In genomic region chr17:81061027-81061426, GRCh38 we compare ENCODE assay signal across 26 cellular contexts.
"Had no signal": no experiment of that assay in that cellular context is flagged by ENCODE, and none has a peak within 500 bp of the region (broad histone marks: within the 10 kb centered on the region; RNA-seq: fewer than 3 reads in every experiment).

No MANE protein-coding gene starts in this region.

- H3K4me1 Mint-ChIP-seq: activated CD4-positive, alpha-beta T cell treated with anti-CD3 and anti-CD28 coated beads, Interleukin-2, amount 10 ng/mL, durations not matched to agents 7 days and 5 days; activated naive CD4-positive, alpha-beta T cell treated with anti-CD3 and anti-CD28 coated beads, Interleukin-2, amount 10 ng/mL, durations not matched to agents 7 days and 5 days; activated naive CD8-positive, alpha-beta T cell treated with anti-CD3 and anti-CD28 coated beads, Interleukin-2, amount 10 ng/mL, durations not matched to agents 7 days and 5 days; natural killer cell had no signal

- H3K27me3 Mint-ChIP-seq: activated CD4-positive, alpha-beta T cell treated with anti-CD3 and anti-CD28 coated beads, Interleukin-2, amount 10 ng/mL, durations not matched to agents 7 days and 5 days; activated naive CD8-positive, alpha-beta T cell treated with anti-CD3 and anti-CD28 coated beads, Interleukin-2, amount 10 ng/mL, durations not matched to agents 7 days and 5 days; activated T-cell treated with anti-CD3 and anti-CD28 coated beads, Interleukin-2, amount 50 U/mL, for 24 hours; stimulated activated naive CD8-positive, alpha-beta T cell treated with anti-CD3 and anti-CD28 coated beads, Interleukin-15, amount 100 ng/mL, for 72 hours had no signal

- H3K9me3 Mint-ChIP-seq: activated CD4-positive, alpha-beta memory T cell treated with anti-CD3 and anti-CD28 coated beads, Interleukin-2, amount 10 ng/mL, durations not matched to agents 7 days and 5 days; activated CD4-positive, alpha-beta T cell treated with anti-CD3 and anti-CD28 coated beads, Interleukin-2, amount 10 ng/mL, durations not matched to agents 7 days and 5 days; activated naive CD4-positive, alpha-beta T cell treated with anti-CD3 and anti-CD28 coated beads, Interleukin-2, amount 10 ng/mL, durations not matched to agents 7 days and 5 days; activated naive CD8-positive, alpha-beta T cell treated with anti-CD3 and anti-CD28 coated beads, Interleukin-2, amount 10 ng/mL, durations not matched to agents 7 days and 5 days; activated T-cell treated with anti-CD3 and anti-CD28 coated beads, Interleukin-2, amount 50 U/mL, for 24 hours; endodermal cell; natural killer cell; stimulated activated effector memory CD8-positive, alpha-beta T cell treated with anti-CD3 and anti-CD28 coated beads, Interleukin-12 subunit alpha, Interleukin-12 subunit beta, amount 100 ng/mL, for 72 hours; stimulated activated naive CD8-positive, alpha-beta T cell treated with anti-CD3 and anti-CD28 coated beads, Interleukin-15, amount 100 ng/mL, for 72 hours; T-helper 1 cell treated with Interleukin-12 subunit alpha and Interleukin-12 subunit beta and Interleukin-4 antibody, amounts not matched to agents 30 μg/mL and 1 μg/mL, for 36 hours; WTC11 had no signal

- H3K36me3 Mint-ChIP-seq: activated naive CD4-positive, alpha-beta T cell treated with anti-CD3 and anti-CD28 coated beads, Interleukin-2, amount 10 ng/mL, durations not matched to agents 7 days and 5 days; activated naive CD8-positive, alpha-beta T cell treated with anti-CD3 and anti-CD28 coated beads, Interleukin-2, amount 10 ng/mL, durations not matched to agents 7 days and 5 days; natural killer cell; stimulated activated effector memory CD8-positive, alpha-beta T cell treated with anti-CD3 and anti-CD28 coated beads, Interleukin-12 subunit alpha, Interleukin-12 subunit beta, amount 100 ng/mL, for 72 hours; WTC11 had no signal

- H3K4me3 Mint-ChIP-seq: activated CD4-positive, alpha-beta memory T cell treated with anti-CD3 and anti-CD28 coated beads, Interleukin-2, amount 10 ng/mL, durations not matched to agents 7 days and 5 days; activated CD4-positive, alpha-beta T cell treated with anti-CD3 and anti-CD28 coated beads, Interleukin-2, amount 10 ng/mL, durations not matched to agents 7 days and 5 days; activated naive CD4-positive, alpha-beta T cell treated with anti-CD3 and anti-CD28 coated beads, Interleukin-2, amount 10 ng/mL, durations not matched to agents 7 days and 5 days; activated naive CD8-positive, alpha-beta T cell treated with anti-CD3 and anti-CD28 coated beads, Interleukin-2, amount 10 ng/mL, durations not matched to agents 7 days and 5 days; activated T-cell treated with anti-CD3 and anti-CD28 coated beads, Interleukin-2, amount 50 U/mL, for 24 hours; endodermal cell; natural killer cell; stimulated activated effector memory CD8-positive, alpha-beta T cell treated with anti-CD3 and anti-CD28 coated beads, Interleukin-12 subunit alpha, Interleukin-12 subunit beta, amount 100 ng/mL, for 72 hours; stimulated activated naive CD8-positive, alpha-beta T cell treated with anti-CD3 and anti-CD28 coated beads, Interleukin-15, amount 100 ng/mL, for 72 hours; T-helper 1 cell treated with Interleukin-12 subunit alpha and Interleukin-12 subunit beta and Interleukin-4 antibody, amounts not matched to agents 30 μg/mL and 1 μg/mL, for 36 hours; WTC11 had no signal

- H3K4me3 ChIP-seq: ascending aorta, right lobe of liver, tibial artery had no signal

- ATAC-seq: left ventricle myocardium superior; natural killer cell; right lobe of liver; stimulated activated effector memory CD8-positive, alpha-beta T cell treated with anti-CD3 and anti-CD28 coated beads, Interleukin-12 subunit alpha, Interleukin-12 subunit beta, amount 100 ng/mL, for 72 hours; stimulated activated naive CD8-positive, alpha-beta T cell treated with anti-CD3 and anti-CD28 coated beads, Interleukin-15, amount 100 ng/mL, for 72 hours; WTC11 had no signal

- H3K27ac Mint-ChIP-seq: activated CD4-positive, alpha-beta memory T cell treated with anti-CD3 and anti-CD28 coated beads, Interleukin-2, amount 10 ng/mL, durations not matched to agents 7 days and 5 days; activated CD4-positive, alpha-beta T cell treated with anti-CD3 and anti-CD28 coated beads, Interleukin-2, amount 10 ng/mL, durations not matched to agents 7 days and 5 days; activated naive CD4-positive, alpha-beta T cell treated with anti-CD3 and anti-CD28 coated beads, Interleukin-2, amount 10 ng/mL, durations not matched to agents 7 days and 5 days; activated naive CD8-positive, alpha-beta T cell treated with anti-CD3 and anti-CD28 coated beads, Interleukin-2, amount 10 ng/mL, durations not matched to agents 7 days and 5 days; activated T-cell treated with anti-CD3 and anti-CD28 coated beads, Interleukin-2, amount 50 U/mL, for 24 hours; natural killer cell; stimulated activated effector memory CD8-positive, alpha-beta T cell treated with anti-CD3 and anti-CD28 coated beads, Interleukin-12 subunit alpha, Interleukin-12 subunit beta, amount 100 ng/mL, for 72 hours; stimulated activated naive CD8-positive, alpha-beta T cell treated with anti-CD3 and anti-CD28 coated beads, Interleukin-15, amount 100 ng/mL, for 72 hours had no signal

- H3K9me3 ChIP-seq: ascending aorta, right lobe of liver, tibial artery had no signal

- DNase-seq: activated CD4-positive, alpha-beta memory T cell treated with anti-CD3 and anti-CD28 coated beads, Interleukin-2, amount 10 ng/mL, durations not matched to agents 7 days and 5 days; activated CD4-positive, alpha-beta T cell treated with anti-CD3 and anti-CD28 coated beads for 1 hour; activated CD4-positive, alpha-beta T cell treated with anti-CD3 and anti-CD28 coated beads, Interleukin-2, amount 10 ng/mL, durations not matched to agents 7 days and 5 days; activated CD8-positive, alpha-beta memory T cell treated with anti-CD3 and anti-CD28 coated beads, Interleukin-2, amount 50 U/mL, for 48 hours; activated gamma-delta T cell; activated naive CD4-positive, alpha-beta T cell treated with anti-CD3 and anti-CD28 coated beads, Interleukin-2, amount 10 ng/mL, durations not matched to agents 7 days and 5 days; activated naive CD8-positive, alpha-beta T cell treated with anti-CD3 and anti-CD28 coated beads, Interleukin-2, amount 10 ng/mL, durations not matched to agents 7 days and 5 days; activated T-cell treated with anti-CD3 and anti-CD28 coated beads, Interleukin-2, amount 50 U/mL, for 24 hours; brain microvascular endothelial cell; caudate nucleus; endodermal cell; glutamatergic neuron; islet precursor cell; left ventricle myocardium superior; natural killer cell; posterior cingulate gyrus; right lobe of liver; stimulated activated CD4-positive, alpha-beta T cell treated with anti-CD3 and anti-CD28 coated beads, Interleukin-4, amount 100 ng/mL, for 24 hours; stimulated activated naive CD8-positive, alpha-beta T cell treated with anti-CD3 and anti-CD28 coated beads, Interleukin-15, amount 100 ng/mL, for 72 hours; SW 1271; T1000; tibial artery had no signal

- H3K27ac ChIP-seq: ascending aorta, brain microvascular endothelial cell, right lobe of liver, tibial artery had no signal

- H3K27me3 ChIP-seq: ascending aorta, brain microvascular endothelial cell, right lobe of liver, tibial artery had no signal
